Comparison of ENCODE assay signal across 8 cellular contexts in the genomic region with DNA sequence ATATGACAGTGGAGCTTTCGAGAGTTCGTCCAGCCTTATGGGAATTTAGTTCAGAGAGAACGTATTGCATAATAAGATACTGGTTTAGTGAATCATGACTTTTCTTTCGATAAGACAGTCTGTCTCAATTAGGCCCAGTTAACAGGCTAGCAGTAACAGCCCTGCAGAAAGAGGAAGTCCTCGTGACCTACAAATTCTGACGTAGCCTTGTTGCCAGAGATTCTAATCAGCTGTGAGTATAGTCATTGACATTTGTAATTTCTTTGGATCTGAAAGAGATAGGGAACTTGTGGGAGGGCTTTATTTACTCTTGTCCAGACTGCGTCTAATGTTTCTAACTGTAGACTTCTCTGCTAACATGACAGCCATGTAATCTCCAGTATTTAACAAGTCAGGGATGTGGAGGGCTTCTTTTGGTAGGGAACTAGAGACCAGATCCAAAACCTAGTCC.
DNase-seq lines count a peak whose midpoint lies in the region; ATAC-seq and TF ChIP-seq lines count a peak whose summit lies in the region.

No MANE protein-coding gene starts in this region.

- H3K9me3 Mint-ChIP-seq in stimulated activated naive B cell treated with anti-CD40 and anti-IgM and Interleukin-4, amounts not matched to agents 10 μg/mL and 1 μg/mL and 100 μg/mL, for 72 hours: no peaks in the 10 kb centered on the region

- H3K4me1 Mint-ChIP-seq in stimulated activated naive B cell treated with anti-CD40 and anti-IgM and Interleukin-4, amounts not matched to agents 10 μg/mL and 1 μg/mL and 100 μg/mL, for 72 hours: peaks cover 6 to 8% of the 10 kb centered on the region in 2 donors

- peak overlapping the region; percentile 42 for H3K27ac Mint-ChIP-seq in stimulated activated naive B cell treated with anti-CD40 and anti-IgM and Interleukin-4, amounts not matched to agents 10 μg/mL and 1 μg/mL and 100 μg/mL, for 72 hours

- DNase-seq in AML-193 (lab: John Stamatoyannopoulos, UW) (peak; percentile 96), RWPE2 (ENCODE audit: low spot score) (no peak), germinal center (ENCODE audit: low spot score) (peak; percentile 39), NCI-H2171 (lab: John Stamatoyannopoulos, UW) (no peak), NCI-H146 treated with DMSO at 0.1 percent for 48 hours (lab: John Stamatoyannopoulos, UW; ENCODE audit: unreplicated experiment) (no peak)
- DNase-seq in stimulated activated naive B cell treated with anti-CD40 and anti-IgM and Interleukin-4, amounts not matched to agents 10 μg/mL and 1 μg/mL and 100 μg/mL, for 72 hours: peak; percentile 29

- H3K9me3 ChIP-seq in RWPE2 (ENCODE audit: severe bottlenecking): no peaks in the 10 kb centered on the region

- peak overlapping the region; percentile 69 for H3K27ac ChIP-seq in RWPE2 (ENCODE audit: poor library complexity, severe bottlenecking)

- H3K4me1 ChIP-seq in RWPE2 (ENCODE audit: insufficient read depth, poor library complexity, severe bottlenecking): peaks cover 13% of the 10 kb centered on the region

- H3K36me3 Mint-ChIP-seq in stimulated activated naive B cell treated with anti-CD40 and anti-IgM and Interleukin-4, amounts not matched to agents 10 μg/mL and 1 μg/mL and 100 μg/mL, for 72 hours: no peaks in the 10 kb centered on the region

- TF ChIP-seq CTCF in RWPE2 (IDR thresholded peaks at IDR 0.05; ENCODE audit: poor library complexity, severe bottlenecking): no peak

- no peaks in the 10 kb centered on the region for H3K27me3 ChIP-seq in RWPE2 (ENCODE audit: insufficient read depth, poor library complexity, severe bottlenecking)

- no peaks in the 10 kb centered on the region for H3K36me3 ChIP-seq in RWPE2 (ENCODE audit: low read depth)

- ATAC-seq in GM21529 (IDR thresholded peaks at IDR 0.05; ENCODE audit: unreplicated experiment) (peak; percentile 65), RWPE2 (ENCODE audit: low read depth) (peak; percentile 83), HG03097 (IDR thresholded peaks at IDR 0.05; ENCODE audit: low FRiP score, unreplicated experiment) (no peak)
- peak; percentile 100 for ATAC-seq in stimulated activated naive B cell treated with anti-CD40 and anti-IgM and Interleukin-4, amounts not matched to agents 10 μg/mL and 1 μg/mL and 100 μg/mL, for 72 hours (replicated peaks)

- peaks cover 0 to 5% of the 10 kb centered on the region in 2 donors for H3K27me3 Mint-ChIP-seq in stimulated activated naive B cell treated with anti-CD40 and anti-IgM and Interleukin-4, amounts not matched to agents 10 μg/mL and 1 μg/mL and 100 μg/mL, for 72 hours

- peak overlapping the region in 1 of 2 donors; percentile 3 for H3K4me3 Mint-ChIP-seq in stimulated activated naive B cell treated with anti-CD40 and anti-IgM and Interleukin-4, amounts not matched to agents 10 μg/mL and 1 μg/mL and 100 μg/mL, for 72 hours

- no peak overlapping the region for H3K4me3 ChIP-seq in RWPE2 (ENCODE audit: severe bottlenecking)

Comparison
In these comparisons a context has a peak if more than half of its experiments do, and no peak if none do; other contexts are left out.
1. DNase-seq: peak in AML-193 (2 of 2), germinal center (single experiment) and stimulated activated naive B cell treated with anti-CD40 and anti-IgM and Interleukin-4, amounts not matched to agents 10 μg/mL and 1 μg/mL and 100 μg/mL, for 72 hours (single experiment); none in RWPE2 (single experiment), NCI-H2171 (single experiment) and NCI-H146 treated with DMSO at 0.1 percent for 48 hours (single experiment).